2 cellular contexts compared by ENCODE assay signal in the genomic region with DNA sequence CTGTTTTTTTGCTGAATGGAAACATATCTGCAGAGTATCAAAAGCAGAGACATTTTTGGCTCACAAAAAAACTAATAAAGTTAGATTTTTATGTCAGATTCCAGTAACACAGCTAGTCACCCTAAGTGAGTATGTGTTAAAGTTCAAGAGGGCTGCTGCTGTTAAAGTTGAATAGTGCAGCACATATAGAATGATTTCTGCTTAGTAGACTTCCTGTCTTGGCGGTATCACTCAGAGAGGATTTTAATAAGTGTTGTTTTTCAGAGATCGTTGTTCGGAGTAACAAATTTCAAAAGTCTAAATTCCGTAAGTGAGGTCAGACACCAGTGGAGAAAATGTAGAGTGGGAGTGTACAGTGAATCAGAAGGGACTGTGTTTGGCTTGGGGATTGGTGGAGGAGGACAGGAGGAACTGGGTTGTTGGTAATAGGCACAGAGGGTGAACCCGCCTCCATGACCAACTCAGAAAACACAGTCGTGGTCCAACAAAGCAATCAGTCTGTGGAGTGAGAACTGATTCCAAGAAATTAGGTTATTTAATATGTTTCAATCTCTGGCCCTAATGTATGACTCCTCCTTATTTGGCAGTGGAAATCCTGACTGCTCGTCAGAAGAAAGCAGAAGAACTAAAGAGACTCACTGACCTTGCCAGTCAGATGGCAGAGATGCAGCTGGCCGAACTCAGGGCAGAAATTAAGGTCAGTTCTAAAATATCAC.
A peak's percentile ranks its signal among the peaks of the same experiment; 100 is the strongest.
TF ChIP-seq lines count a peak whose summit lies in the region.

No MANE protein-coding gene starts in this region.

TF ChIP-seq in IMR-90, 13 proteins besides CTCF, POLR2A, EP300 and RAD21 (continued from another document):
- TF ChIP-seq, protein P1, sequence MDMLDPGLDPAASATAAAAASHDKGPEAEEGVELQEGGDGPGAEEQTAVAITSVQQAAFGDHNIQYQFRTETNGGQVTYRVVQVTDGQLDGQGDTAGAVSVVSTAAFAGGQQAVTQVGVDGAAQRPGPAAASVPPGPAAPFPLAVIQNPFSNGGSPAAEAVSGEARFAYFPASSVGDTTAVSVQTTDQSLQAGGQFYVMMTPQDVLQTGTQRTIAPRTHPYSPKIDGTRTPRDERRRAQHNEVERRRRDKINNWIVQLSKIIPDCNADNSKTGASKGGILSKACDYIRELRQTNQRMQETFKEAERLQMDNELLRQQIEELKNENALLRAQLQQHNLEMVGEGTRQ (IDR thresholded peaks at IDR 0.05; ENCODE audit: low read depth, low read length) = no peak
- TF ChIP-seq CEBPB (IDR thresholded peaks at IDR 0.05; ENCODE audit: low read depth, low read length) = no peak
- no peak for TF ChIP-seq MXI1 (IDR thresholded peaks at IDR 0.05; ENCODE audit: borderline replicate concordance, low read depth, low read length)
- TF ChIP-seq NFE2L2 (IDR thresholded peaks at IDR 0.05; ENCODE audit: low read depth, low read length) = no peak
- TF ChIP-seq, protein P2, sequence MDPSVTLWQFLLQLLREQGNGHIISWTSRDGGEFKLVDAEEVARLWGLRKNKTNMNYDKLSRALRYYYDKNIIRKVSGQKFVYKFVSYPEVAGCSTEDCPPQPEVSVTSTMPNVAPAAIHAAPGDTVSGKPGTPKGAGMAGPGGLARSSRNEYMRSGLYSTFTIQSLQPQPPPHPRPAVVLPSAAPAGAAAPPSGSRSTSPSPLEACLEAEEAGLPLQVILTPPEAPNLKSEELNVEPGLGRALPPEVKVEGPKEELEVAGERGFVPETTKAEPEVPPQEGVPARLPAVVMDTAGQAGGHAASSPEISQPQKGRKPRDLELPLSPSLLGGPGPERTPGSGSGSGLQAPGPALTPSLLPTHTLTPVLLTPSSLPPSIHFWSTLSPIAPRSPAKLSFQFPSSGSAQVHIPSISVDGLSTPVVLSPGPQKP (IDR thresholded peaks at IDR 0.05; ENCODE audit: borderline replicate concordance, low read depth, low read length) = no peak
- no peak for TF ChIP-seq SMC3 (IDR thresholded peaks at IDR 0.05; ENCODE audit: low read depth, low read length)
- no peak for TF ChIP-seq FOS (IDR thresholded peaks at IDR 0.05; ENCODE audit: low read depth, low read length)
- no peak for TF ChIP-seq BHLHE40 (IDR thresholded peaks at IDR 0.05; ENCODE audit: low read depth, low read length)
- no peak for TF ChIP-seq CHD1 (IDR thresholded peaks at IDR 0.05; ENCODE audit: low read depth, low read length)
- TF ChIP-seq MAZ (IDR thresholded peaks at IDR 0.05; ENCODE audit: borderline replicate concordance, low read depth, low read length) = no peak
- TF ChIP-seq RCOR1 (IDR thresholded peaks at IDR 0.05; ENCODE audit: insufficient replicate concordance, low read length) = no peak
- no peak for TF ChIP-seq RFX5 (IDR thresholded peaks at IDR 0.05; ENCODE audit: low read depth, low read length)

TF ChIP-seq in liver, 16 proteins besides CTCF, POLR2A, EP300 and RAD21:
- TF ChIP-seq, protein P3, sequence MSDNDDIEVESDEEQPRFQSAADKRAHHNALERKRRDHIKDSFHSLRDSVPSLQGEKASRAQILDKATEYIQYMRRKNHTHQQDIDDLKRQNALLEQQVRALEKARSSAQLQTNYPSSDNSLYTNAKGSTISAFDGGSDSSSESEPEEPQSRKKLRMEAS (IDR thresholded peaks at IDR 0.05) = no peak
- TF ChIP-seq RXRA (IDR thresholded peaks at IDR 0.05) (peak in 1 of 2 donors; percentile 8), EGR1 (IDR thresholded peaks at IDR 0.05; ENCODE audit: low read depth in 2 of 2) (no peak), JUND (IDR thresholded peaks at IDR 0.05) (no peak), FOXA1 (IDR thresholded peaks at IDR 0.05) (no peak), NR2F2 (IDR thresholded peaks at IDR 0.05) (peak; percentile 15), GABPA (IDR thresholded peaks at IDR 0.05 in 1 of 2, conservative IDR thresholded peaks at IDR 0.05 in 1 of 2) (no peak)
- TF ChIP-seq, protein P4, sequence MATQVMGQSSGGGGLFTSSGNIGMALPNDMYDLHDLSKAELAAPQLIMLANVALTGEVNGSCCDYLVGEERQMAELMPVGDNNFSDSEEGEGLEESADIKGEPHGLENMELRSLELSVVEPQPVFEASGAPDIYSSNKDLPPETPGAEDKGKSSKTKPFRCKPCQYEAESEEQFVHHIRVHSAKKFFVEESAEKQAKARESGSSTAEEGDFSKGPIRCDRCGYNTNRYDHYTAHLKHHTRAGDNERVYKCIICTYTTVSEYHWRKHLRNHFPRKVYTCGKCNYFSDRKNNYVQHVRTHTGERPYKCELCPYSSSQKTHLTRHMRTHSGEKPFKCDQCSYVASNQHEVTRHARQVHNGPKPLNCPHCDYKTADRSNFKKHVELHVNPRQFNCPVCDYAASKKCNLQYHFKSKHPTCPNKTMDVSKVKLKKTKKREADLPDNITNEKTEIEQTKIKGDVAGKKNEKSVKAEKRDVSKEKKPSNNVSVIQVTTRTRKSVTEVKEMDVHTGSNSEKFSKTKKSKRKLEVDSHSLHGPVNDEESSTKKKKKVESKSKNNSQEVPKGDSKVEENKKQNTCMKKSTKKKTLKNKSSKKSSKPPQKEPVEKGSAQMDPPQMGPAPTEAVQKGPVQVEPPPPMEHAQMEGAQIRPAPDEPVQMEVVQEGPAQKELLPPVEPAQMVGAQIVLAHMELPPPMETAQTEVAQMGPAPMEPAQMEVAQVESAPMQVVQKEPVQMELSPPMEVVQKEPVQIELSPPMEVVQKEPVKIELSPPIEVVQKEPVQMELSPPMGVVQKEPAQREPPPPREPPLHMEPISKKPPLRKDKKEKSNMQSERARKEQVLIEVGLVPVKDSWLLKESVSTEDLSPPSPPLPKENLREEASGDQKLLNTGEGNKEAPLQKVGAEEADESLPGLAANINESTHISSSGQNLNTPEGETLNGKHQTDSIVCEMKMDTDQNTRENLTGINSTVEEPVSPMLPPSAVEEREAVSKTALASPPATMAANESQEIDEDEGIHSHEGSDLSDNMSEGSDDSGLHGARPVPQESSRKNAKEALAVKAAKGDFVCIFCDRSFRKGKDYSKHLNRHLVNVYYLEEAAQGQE (IDR thresholded peaks at IDR 0.05) = no peak
- TF ChIP-seq, protein P5, sequence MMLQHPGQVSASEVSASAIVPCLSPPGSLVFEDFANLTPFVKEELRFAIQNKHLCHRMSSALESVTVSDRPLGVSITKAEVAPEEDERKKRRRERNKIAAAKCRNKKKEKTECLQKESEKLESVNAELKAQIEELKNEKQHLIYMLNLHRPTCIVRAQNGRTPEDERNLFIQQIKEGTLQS (IDR thresholded peaks at IDR 0.05) = no peak
TF ChIP-seq in liver: peak in this region for 2.
